Comparison of ENCODE assay signal across 8 cellular contexts in genomic region chr11:66842896-66843775, GRCh38. TPM values are rescaled to one million over a fixed set of nuclear protein-coding genes. Genes with fewer than 3 reads are reported as not detected.
DNase-seq lines count a peak whose midpoint lies in the region; ATAC-seq and TF ChIP-seq lines count a peak whose summit lies in the region.

TSS of gene RCE1 (plus strand) at chr11:66843441. CDS start at chr11:66843456, 15 bp downstream.

- H3K9me3 ChIP-seq in AG04450 (ENCODE audit: control insufficient read depth, insufficient read depth, low read length), result no peaks in the 10 kb centered on the region; the same call in 1 of the 2 replicates

- H3K36me3 ChIP-seq in kidney epithelial cell (ENCODE audit: control insufficient read depth, insufficient read depth, low read length), result peaks cover 1% of the 10 kb centered on the region

- peak; percentile 52 for DNase-seq in AG04450 (ENCODE audit: low read depth, low spot score)
- peak; percentile 95 for DNase-seq in NCI-H2227 (lab: John Stamatoyannopoulos, UW; ENCODE audit: unreplicated experiment)
- peak; percentile 80 to 90 for DNase-seq in central memory CD8-positive, alpha-beta T cell (ENCODE audit: low spot score in 2 of 2)
- DNase-seq in kidney epithelial cell (ENCODE audit: low read depth), result peak; percentile 45
- peak; percentile 78 to 84 for DNase-seq in stimulated activated CD4-positive, alpha-beta T cell treated with anti-CD3 and anti-CD28 coated beads, Interleukin-15, amount 100 ng/mL, for 48 hours (ENCODE audit: low read depth in 2 of 2)

- H3K4me3 ChIP-seq in AG04450 (ENCODE audit: low read depth, low read length) (peak within 1 kb of the TSS; percentile 100), kidney epithelial cell (ENCODE audit: low read depth, low read length) (peak within 1 kb of the TSS; percentile 99)

- no peaks in the 10 kb centered on the region for H3K9me3 Mint-ChIP-seq in central memory CD8-positive, alpha-beta T cell

- TF ChIP-seq CTCF in AG04450 (IDR thresholded peaks at IDR 0.05; ENCODE audit: low read depth, low read length) (no peak), kidney epithelial cell (IDR thresholded peaks at IDR 0.05; ENCODE audit: insufficient read depth, low read length, poor library complexity, severe bottlenecking) (no peak)

- CTCF ChIA-PET in AG04450 (lab: Charles Lee), result interaction anchor here (1.1 kb wide), 1 partner anchor 211 kb away, joined by 3 read pairs; no protein-coding TSS in a partner anchor

- peak within 1 kb of the TSS; percentile 97 for H3K4me3 Mint-ChIP-seq in central memory CD8-positive, alpha-beta T cell

- POLR2A ChIA-PET in AG04450 (lab: Yijun Ruan, JAX), result interaction anchor here (0.5 to 2.2 kb wide), 13 partner anchors 12 to 840 kb away, joined by 3 to 16 read pairs (median 3); partner anchors contain the start of genes C11orf86, RBM4 and YIF1A

- H3K27ac ChIP-seq in AG04450 (ENCODE audit: low read depth, low read length), result peak within 1 kb of the TSS; percentile 96

- H3K4me1 Mint-ChIP-seq in central memory CD8-positive, alpha-beta T cell, result peaks cover 49% of the 10 kb centered on the region

- no peaks in the 10 kb centered on the region for H3K27me3 ChIP-seq in AG04450 (ENCODE audit: control insufficient read depth, insufficient read depth, low read length)
- no peaks in the 10 kb centered on the region for H3K27me3 ChIP-seq in kidney epithelial cell (ENCODE audit: control insufficient read depth, insufficient read depth, low read length)

- H3K36me3 Mint-ChIP-seq in central memory CD8-positive, alpha-beta T cell (ENCODE audit: insufficient read depth), result peaks cover 30% of the 10 kb centered on the region

- no peaks in the 10 kb centered on the region for H3K27me3 Mint-ChIP-seq in central memory CD8-positive, alpha-beta T cell

- peak; percentile 72 for ATAC-seq in GM18870 (IDR thresholded peaks at IDR 0.05; ENCODE audit: unreplicated experiment)
- ATAC-seq in HG03135 (IDR thresholded peaks at IDR 0.05; ENCODE audit: unreplicated experiment), result peak; percentile 75
- peak; percentile 92 to 93 for ATAC-seq in activated CD4-positive, CD25-positive, alpha-beta regulatory T cell treated with anti-CD3 and anti-CD28 coated beads, Interleukin-2, amount 50 U/mL, for 24 hours
- ATAC-seq in central memory CD8-positive, alpha-beta T cell (replicated peaks; ENCODE audit: extremely low read depth, poor library complexity, severe bottlenecking), result peak; percentile 89

- H3K27ac Mint-ChIP-seq in central memory CD8-positive, alpha-beta T cell (ENCODE audit: low read depth), result peak within 1 kb of the TSS; percentile 98

RNA-seq across cellular contexts. Expression of gene RCE1, which starts in this region (rescaled TPM):
- 9.2 and 11.4 TPM in 2 replicates for polyA plus RNA-seq in AG04450 (2011; rRNA removed)
- 8.6 and 14.1 TPM in 2 replicates for polyA minus RNA-seq in AG04450 (2011; rRNA and poly(A)+ RNA removed)
- total RNA-seq in kidney epithelial cell, result 45.2 and 52.7 TPM in 2 replicates

Comparison
In these comparisons a context has a peak if more than half of its experiments do, and no peak if none do; other contexts are left out.
1. Peak in every context shown above with its lines: DNase-seq, ATAC-seq, H3K4me3 ChIP-seq and H3K27ac ChIP-seq.
2. DNase-seq: peak in every context shown above with its lines; median percentile 95 in NCI-H2227; 85 in central memory CD8-positive, alpha-beta T cell; 81 in stimulated activated CD4-positive, alpha-beta T cell treated with anti-CD3 and anti-CD28 coated beads, Interleukin-15, amount 100 ng/mL, for 48 hours; 52 in AG04450; 45 in kidney epithelial cell.